ENCODE assay signal across 9 cellular contexts in genomic region chr3:8658326-8659212, GRCh38. TPM values are rescaled to one million over a fixed set of nuclear protein-coding genes. Genes with fewer than 3 reads are reported as not detected.
DNase-seq lines count a peak whose midpoint lies in the region; ATAC-seq and TF ChIP-seq lines count a peak whose summit lies in the region.
"Had no signal": no experiment of that assay in that cellular context is flagged by ENCODE, and none has a peak within 500 bp of the region (broad histone marks: within the 10 kb centered on the region; RNA-seq: fewer than 3 reads in every experiment).

No MANE protein-coding gene starts in this region.

- H3K27ac ChIP-seq in epithelial cell of prostate: no peak overlapping the region
- H3K27ac ChIP-seq in CD8-positive, alpha-beta T cell (ENCODE audit: low read depth, low read length): no peak overlapping the region

- H3K4me1 ChIP-seq in CD8-positive, alpha-beta T cell (ENCODE audit: insufficient read depth, low read length): no peaks in the 10 kb centered on the region

- no peaks in the 10 kb centered on the region for H3K36me3 ChIP-seq in CD8-positive, alpha-beta T cell (ENCODE audit: insufficient read depth, low read length)

- peak; percentile 85 for ATAC-seq in GM19025 (IDR thresholded peaks at IDR 0.05; ENCODE audit: low read depth, unreplicated experiment)
- ATAC-seq in HG02938 (IDR thresholded peaks at IDR 0.05; ENCODE audit: unreplicated experiment): peak; percentile 84
- no peak for ATAC-seq in CD8-positive, alpha-beta T cell

- peaks cover 2% of the 10 kb centered on the region for H3K36me3 Mint-ChIP-seq in progenitor cell of endocrine pancreas (ENCODE audit: insufficient read depth)
- H3K36me3 Mint-ChIP-seq in CD8-positive, alpha-beta T cell: no peaks in the 10 kb centered on the region

- peak; percentile 64 for DNase-seq in NCI-H345 (lab: John Stamatoyannopoulos, UW)
- DNase-seq in epithelial cell of prostate (ENCODE audit: low read depth, low spot score): peak; percentile 39
- peak; percentile 16 for DNase-seq in progenitor cell of endocrine pancreas (ENCODE audit: low spot score, unreplicated experiment)
- no peak for DNase-seq in CD8-positive, alpha-beta T cell
- DNase-seq in iPS-NIHi7 (ENCODE audit: extremely low spot score): no peak
- DNase-seq in ACHN: no peak

- H3K4me1 Mint-ChIP-seq in progenitor cell of endocrine pancreas (ENCODE audit: low read depth): peaks cover 69% of the 10 kb centered on the region
- no peaks in the 10 kb centered on the region for H3K4me1 Mint-ChIP-seq in CD8-positive, alpha-beta T cell (ENCODE audit: low read depth)

- TF ChIP-seq CTCF in progenitor cell of endocrine pancreas (IDR thresholded peaks at IDR 0.05; ENCODE audit: unreplicated experiment): no peak
- no peak for TF ChIP-seq CTCF in CD8-positive, alpha-beta T cell (IDR thresholded peaks at IDR 0.05)

- H3K4me3 ChIP-seq in CD8-positive, alpha-beta T cell (ENCODE audit: low read depth, low read length): no peak overlapping the region

- peak overlapping the region; percentile 68 for H3K27ac Mint-ChIP-seq in progenitor cell of endocrine pancreas
- H3K27ac Mint-ChIP-seq in CD8-positive, alpha-beta T cell: no peak overlapping the region

- no peaks in the 10 kb centered on the region for H3K9me3 ChIP-seq in CD8-positive, alpha-beta T cell (ENCODE audit: low read length)

- in situ Hi-C loops in ACHN (cut with HindIII; ENCODE audit: low pct_ligation_motif_present, low pct_unique_long_range_greater_than_20kb, low sequenced_read_pairs): no loop called here

- intact Hi-C loops in CD8-positive, alpha-beta T cell (cut with DNase I, micrococcal nuclease): no loop called here

- peaks cover 34% of the 10 kb centered on the region for H3K27me3 Mint-ChIP-seq in progenitor cell of endocrine pancreas
- peaks cover 22% of the 10 kb centered on the region for H3K27me3 Mint-ChIP-seq in CD8-positive, alpha-beta T cell (ENCODE audit: low read depth)

- peak overlapping the region; percentile 17 for H3K4me3 Mint-ChIP-seq in progenitor cell of endocrine pancreas (ENCODE audit: low read depth)
- H3K4me3 Mint-ChIP-seq in CD8-positive, alpha-beta T cell: no peak overlapping the region

- H3K9me3 Mint-ChIP-seq in progenitor cell of endocrine pancreas (ENCODE audit: low read depth): peaks cover 7% of the 10 kb centered on the region
- no peaks in the 10 kb centered on the region for H3K9me3 Mint-ChIP-seq in CD8-positive, alpha-beta T cell

- POLR2A ChIA-PET in CD8-positive, alpha-beta T cell (lab: Charles Lee): no interaction called here

- no peaks in the 10 kb centered on the region for H3K27me3 ChIP-seq in CD8-positive, alpha-beta T cell (ENCODE audit: insufficient read depth, low read length)

- CTCF ChIA-PET in CD8-positive, alpha-beta T cell (lab: Charles Lee): no interaction called here

RNA-seq across cellular contexts. Expression of gene SSUH2, which starts 14.0 kb away (rescaled TPM):
- total RNA-seq in progenitor cell of endocrine pancreas: 0.57 and 0.62 TPM in 2 replicates
- not detected for total RNA-seq in CD8-positive, alpha-beta T cell
- total RNA-seq: mononuclear cell had no signal

Comparison
In these comparisons a context has a peak if more than half of its experiments do, and no peak if none do; other contexts are left out.
1. DNase-seq: peak in NCI-H345 (single experiment), epithelial cell of prostate (single experiment) and progenitor cell of endocrine pancreas (single experiment); none in CD8-positive, alpha-beta T cell (0 of 7), iPS-NIHi7 (single experiment) and ACHN (single experiment).